ENCODE assay signal across 7 cellular contexts in the genomic region with DNA sequence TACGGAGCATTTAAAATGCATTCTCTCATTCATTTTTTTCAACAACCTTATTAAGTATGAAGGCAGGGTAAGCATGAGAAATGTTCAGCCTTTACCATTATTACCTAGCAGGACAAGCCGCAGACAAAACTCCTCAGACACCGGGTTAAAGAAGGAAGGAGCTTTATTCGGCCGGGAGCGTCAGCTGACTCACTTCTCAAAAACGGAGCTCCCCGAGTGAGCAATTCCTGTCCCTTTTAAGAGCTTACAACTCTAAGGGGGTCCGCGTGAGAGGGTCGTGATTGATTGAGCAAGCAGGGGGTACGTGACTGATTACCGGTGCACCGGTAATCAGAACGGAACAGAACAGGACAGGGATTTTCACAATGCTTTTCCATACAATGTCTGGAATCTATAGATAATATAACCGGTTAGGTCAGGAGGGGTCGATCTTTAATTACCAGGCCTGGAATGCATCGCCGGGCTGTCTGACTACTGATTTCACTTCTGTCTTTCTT. TPM values are rescaled to one million over a fixed set of nuclear protein-coding genes. Genes with fewer than 3 reads are reported as not detected.
DNase-seq lines count a peak whose midpoint lies in the region; ATAC-seq and TF ChIP-seq lines count a peak whose summit lies in the region.
"Not testable (repeated sequence)": the region's sequence is repeated elsewhere in the genome, so short reads cannot be mapped to it uniquely, and the experiment has no call there.

No MANE protein-coding gene starts in this region.

- ATAC-seq in GM18519 (IDR thresholded peaks at IDR 0.05; ENCODE audit: low FRiP score, unreplicated experiment) (peak; percentile 15), HG02763 (IDR thresholded peaks at IDR 0.05; ENCODE audit: unreplicated experiment) (peak; percentile 11), activated B cell treated with CpG ODN at 0.5 μM for 24 hours (ENCODE audit: low read depth) (peak; percentile 18)
- ATAC-seq in central memory CD8-positive, alpha-beta T cell (replicated peaks; ENCODE audit: extremely low read depth, poor library complexity, severe bottlenecking), result peak; percentile 21

- H3K14ac ChIP-seq in trophoblast cell (ENCODE audit: low read length), result peak overlapping the region; percentile 79

- DNase-seq in NCI-H146 (lab: John Stamatoyannopoulos, UW) (peak; percentile 43), trophoblast cell (peak; percentile 62 to 84)
- not testable (repeated sequence) for DNase-seq in activated B cell treated with CpG ODN at 0.5 μM for 24 hours; central memory CD8-positive, alpha-beta T cell (ENCODE audit: low spot score in 2 of 2)

- no CpG with 5 or more reads among the region's 19 CpGs for WGBS in trophoblast cell (ENCODE audit: extremely low coverage, insufficient coverage, insufficient read length)

- not testable (repeated sequence) for TF ChIP-seq CTCF in activated B cell treated with CpG ODN at 0.5 μM for 24 hours (IDR thresholded peaks at IDR 0.05)

- H3K79me2 ChIP-seq in trophoblast cell (ENCODE audit: control insufficient read depth, insufficient read depth, low read length, poor library complexity), result not testable (repeated sequence)

- H2AK5ac ChIP-seq in trophoblast cell (ENCODE audit: low read length), result not testable (repeated sequence)

- not testable (repeated sequence) for H3K23ac ChIP-seq in trophoblast cell (ENCODE audit: low read length)

- H3K27ac Mint-ChIP-seq in activated B cell treated with CpG ODN at 0.5 μM for 24 hours, result peak overlapping the region; percentile 91
- H3K27ac Mint-ChIP-seq in central memory CD8-positive, alpha-beta T cell (ENCODE audit: low read depth), result peak overlapping the region; percentile 94

- H3K4me1 ChIP-seq in trophoblast cell (ENCODE audit: control insufficient read depth in 1 of 2, insufficient read depth in 2 of 2, low read length in 2 of 2), result not testable (repeated sequence)

- H3K4me3 Mint-ChIP-seq in activated B cell treated with CpG ODN at 0.5 μM for 24 hours, result peak overlapping the region; percentile 94
- H3K4me3 Mint-ChIP-seq in central memory CD8-positive, alpha-beta T cell, result peak overlapping the region; percentile 95

- H3K9me3 Mint-ChIP-seq in activated B cell treated with CpG ODN at 0.5 μM for 24 hours; central memory CD8-positive, alpha-beta T cell: not testable (repeated sequence)

- H2BK5ac ChIP-seq in trophoblast cell (ENCODE audit: low read depth, low read length, poor library complexity), result peak overlapping the region; percentile 89

- H3K4me2 ChIP-seq in trophoblast cell (ENCODE audit: low read length), result peak overlapping the region; percentile 65

- H3K4me3 ChIP-seq in iPS-18c (ENCODE audit: insufficient read depth, low read depth, low read length), result peak overlapping the region; percentile 97; the same call in 1 of the 2 replicates
- not testable (repeated sequence) for H3K4me3 ChIP-seq in trophoblast cell (ENCODE audit: low read depth, low read length)

- POLR2A ChIA-PET in activated B cell treated with CpG ODN at 0.5 μM for 24 hours (lab: Charles Lee), result interaction anchor here (0.6 to 2.4 kb wide), 7 partner anchors 51 to 471 kb away, joined by 3 to 15 read pairs (median 4); a partner anchor contains a TSS

- H3K4ac ChIP-seq in trophoblast cell (ENCODE audit: low read depth, low read length), result not testable (repeated sequence)

- H4K8ac ChIP-seq in trophoblast cell (ENCODE audit: low read depth, low read length), result peak overlapping the region; percentile 68

- H3K36me3 Mint-ChIP-seq in activated B cell treated with CpG ODN at 0.5 μM for 24 hours (ENCODE audit: low read depth), result peaks cover 24% of the 10 kb centered on the region
- peaks cover 17% of the 10 kb centered on the region for H3K36me3 Mint-ChIP-seq in central memory CD8-positive, alpha-beta T cell (ENCODE audit: insufficient read depth)

- CTCF ChIA-PET in activated B cell treated with CpG ODN at 0.5 μM for 24 hours (lab: Charles Lee), result interaction anchor here (1.5 to 4.6 kb wide), 3 partner anchors 14 to 300 kb away, joined by 4 to 23 read pairs (median 5); no protein-coding TSS in a partner anchor

- H3K4me1 Mint-ChIP-seq in activated B cell treated with CpG ODN at 0.5 μM for 24 hours, result peaks cover 47% of the 10 kb centered on the region
- H3K4me1 Mint-ChIP-seq in central memory CD8-positive, alpha-beta T cell, result peaks cover 31% of the 10 kb centered on the region

- H3K27me3 ChIP-seq in trophoblast cell (ENCODE audit: insufficient read depth, low read length), result not testable (repeated sequence)

- H2BK120ac ChIP-seq in trophoblast cell (ENCODE audit: insufficient read depth, low read length, poor library complexity), result not testable (repeated sequence)

- not testable (repeated sequence) for H3K18ac ChIP-seq in trophoblast cell (ENCODE audit: low read length)

- H3K9ac ChIP-seq in trophoblast cell (ENCODE audit: low read length), result not testable (repeated sequence)

- H2BK12ac ChIP-seq in trophoblast cell (ENCODE audit: low read length), result peak overlapping the region; percentile 22

- not testable (repeated sequence) for H3K36me3 ChIP-seq in trophoblast cell (ENCODE audit: control insufficient read depth in 1 of 2, insufficient read depth in 2 of 2, low read length in 2 of 2)

- peak overlapping the region; percentile 87 for H3K27ac ChIP-seq in trophoblast cell (ENCODE audit: low read depth, low read length)

- intact Hi-C loops in activated B cell treated with CpG ODN at 0.5 μM for 24 hours (cut with micrococcal nuclease), result loop anchor here (1.0 to 10.0 kb wide), 7 partner anchors 61 to 1335 kb away; a partner anchor contains a TSS

- not testable (repeated sequence) for H3K27me3 Mint-ChIP-seq in activated B cell treated with CpG ODN at 0.5 μM for 24 hours; central memory CD8-positive, alpha-beta T cell

- peak overlapping the region; percentile 65 for H4K12ac ChIP-seq in trophoblast cell (ENCODE audit: low read depth, low read length)

- not testable (repeated sequence) for H2AFZ ChIP-seq in trophoblast cell (ENCODE audit: insufficient read depth, low read length, poor library complexity)

- H3K79me1 ChIP-seq in trophoblast cell (ENCODE audit: low read length), result peaks cover 18% of the 10 kb centered on the region

- H4K91ac ChIP-seq in trophoblast cell (ENCODE audit: low read depth, low read length), result peak overlapping the region; percentile 79

- not testable (repeated sequence) for H3K9me3 ChIP-seq in iPS-18c (ENCODE audit: control insufficient read depth, insufficient read depth, low read length); trophoblast cell (ENCODE audit: insufficient read depth, low read depth, low read length)

RNA-seq across cellular contexts. Expression of a gene that starts 0.5 kb away (rescaled TPM):
- 23.0 and 24.4 TPM in 2 replicates for total RNA-seq in activated B cell treated with CpG ODN at 0.5 μM for 24 hours
- 34.7 and 35.9 TPM in 2 replicates for polyA plus RNA-seq in trophoblast cell (2013)

RNA-seq across cellular contexts. Expression of a gene that starts 24.2 kb away (rescaled TPM):
- 0.22 and 0.40 TPM in 2 replicates for total RNA-seq in activated B cell treated with CpG ODN at 0.5 μM for 24 hours
- 17.1 and 18.6 TPM in 2 replicates for polyA plus RNA-seq in trophoblast cell (2013)

RNA-seq across cellular contexts. Expression of a gene that starts 55.0 kb away (rescaled TPM):
- 58.3 and 60.2 TPM in 2 replicates for total RNA-seq in activated B cell treated with CpG ODN at 0.5 μM for 24 hours
- 61.7 TPM in 2 replicates for polyA plus RNA-seq in trophoblast cell (2013)
